8 cellular contexts compared by ENCODE assay signal in the genomic region with DNA sequence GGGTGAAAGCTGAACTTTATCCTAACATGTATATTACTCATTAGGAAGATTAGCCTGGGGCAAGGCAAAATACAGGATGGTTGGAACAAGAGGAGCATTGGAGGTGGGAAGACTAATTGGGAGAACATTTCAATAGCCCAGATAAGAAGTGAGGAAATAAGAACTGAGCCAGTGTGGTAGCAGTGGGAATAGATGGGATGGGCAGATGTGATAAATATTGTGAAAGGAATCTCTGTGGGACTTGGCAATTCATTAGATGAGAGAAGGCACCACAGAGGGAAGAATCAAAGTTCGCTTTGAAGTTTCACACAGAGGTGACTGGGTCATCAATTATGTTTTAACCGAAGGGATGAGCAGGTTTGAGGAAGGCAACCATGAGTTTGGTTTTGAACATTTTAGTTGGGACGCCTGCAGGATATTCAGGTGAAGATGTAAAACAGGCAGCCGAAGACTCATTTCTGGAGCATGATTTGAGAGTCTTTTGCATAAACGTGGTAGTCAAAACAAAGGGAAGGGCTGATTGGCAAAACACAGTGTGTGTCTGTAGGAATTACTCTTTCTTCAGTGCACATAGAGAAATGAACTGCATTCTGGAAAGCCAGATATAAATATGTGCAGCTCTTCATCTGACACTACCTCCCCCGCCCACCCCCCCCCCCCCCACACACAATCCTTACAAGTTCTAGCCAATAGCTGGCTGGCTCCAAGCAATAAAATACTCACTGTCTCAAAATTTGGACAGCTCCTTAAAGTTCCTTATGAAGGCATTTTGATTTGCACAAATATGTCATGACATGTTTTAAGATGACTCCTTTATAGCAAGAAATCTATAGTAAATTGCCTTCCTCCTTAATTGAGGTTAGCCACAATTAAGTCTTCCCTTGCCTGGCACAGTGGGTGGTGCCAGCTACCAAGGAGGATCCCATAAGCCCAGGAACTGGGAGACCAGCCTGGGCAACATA. TPM values are rescaled to one million over a fixed set of nuclear protein-coding genes. Genes with fewer than 3 reads are reported as not detected.
DNase-seq lines count a peak whose midpoint lies in the region; ATAC-seq and TF ChIP-seq lines count a peak whose summit lies in the region.

No MANE protein-coding gene starts in this region.

- peak; percentile 49 to 53 for DNase-seq in activated T-cell treated with anti-CD3 and anti-CD28 coated beads, Interleukin-2, amount 50 U/mL, for 72 hours
- no peak for DNase-seq in activated T-cell treated with anti-CD3 and anti-CD28 coated beads, Interleukin-2, amount 50 U/mL, for 48 hours
- peak; percentile 33 for DNase-seq in MM.1S
- DNase-seq in brain microvascular endothelial cell: peak; percentile 26
- DNase-seq in mesenteric fat pad (ENCODE audit: low spot score): no peak

- H3K4me3 ChIP-seq in MM.1S (ENCODE audit: low read length) (peak overlapping the region; percentile 59), brain microvascular endothelial cell (ENCODE audit: low read depth, low read length) (peak overlapping the region; percentile 73)

- TF ChIP-seq CTCF in MM.1S (IDR thresholded peaks at IDR 0.05; ENCODE audit: low read length) (no peak), brain microvascular endothelial cell (IDR thresholded peaks at IDR 0.05; ENCODE audit: low read depth, low read length, missing control alignments) (no peak), nephron (IDR thresholded peaks at IDR 0.05; ENCODE audit: unreplicated experiment in 3 of 3) (no peak)

- H3K27me3 ChIP-seq in MM.1S (replicated peaks; ENCODE audit: insufficient read depth, low read length) (no peaks in the 10 kb centered on the region), brain microvascular endothelial cell (replicated peaks) (no peaks in the 10 kb centered on the region)

- H3K4me1 ChIP-seq in MM.1S (ENCODE audit: low read length): peaks cover 8% of the 10 kb centered on the region

- no peaks in the 10 kb centered on the region for H3K9me3 ChIP-seq in MM.1S (replicated peaks; ENCODE audit: insufficient read depth, low read length)

- H3K9ac ChIP-seq in MM.1S (ENCODE audit: low read length): peak overlapping the region; percentile 53; the same call in 1 of the 2 replicates

- H3K27ac ChIP-seq in MM.1S (ENCODE audit: low read length): peak overlapping the region; percentile 26; the same call in 1 of the 2 replicates
- peak overlapping the region; percentile 99 for H3K27ac ChIP-seq in brain microvascular endothelial cell

- peaks cover 76% of the 10 kb centered on the region for H3K4me1 Mint-ChIP-seq in activated T-cell treated with anti-CD3 and anti-CD28 coated beads, Interleukin-2, amount 50 U/mL, for 72 hours (ENCODE audit: low read depth)
- H3K4me1 Mint-ChIP-seq in nephron: peaks cover 36% of the 10 kb centered on the region

- H3K4me2 ChIP-seq in MM.1S (ENCODE audit: low read depth, low read length): peak overlapping the region; percentile 76

- H3K36me3 Mint-ChIP-seq in activated T-cell treated with anti-CD3 and anti-CD28 coated beads, Interleukin-2, amount 50 U/mL, for 72 hours (ENCODE audit: insufficient read depth in 2 of 2): peaks cover 4 to 11% of the 10 kb centered on the region in 2 donors
- no peaks in the 10 kb centered on the region for H3K36me3 Mint-ChIP-seq in nephron (ENCODE audit: low read depth)

- peaks cover 28% of the 10 kb centered on the region for H3F3A ChIP-seq in MM.1S (ENCODE audit: insufficient read depth, low read length)

- H3K27me3 Mint-ChIP-seq in activated T-cell treated with anti-CD3 and anti-CD28 coated beads, Interleukin-2, amount 50 U/mL, for 72 hours (ENCODE audit: low read depth): peaks cover 41% of the 10 kb centered on the region
- peaks cover 25% of the 10 kb centered on the region for H3K27me3 Mint-ChIP-seq in nephron (ENCODE audit: low read depth)

- H2AFZ ChIP-seq in MM.1S (ENCODE audit: low read length): no peak overlapping the region

- in situ Hi-C loops in brain microvascular endothelial cell (cut with HindIII; ENCODE audit: low pct_ligation_motif_present, low sequenced_read_pairs): no loop called here

- H3K27ac Mint-ChIP-seq in activated T-cell treated with anti-CD3 and anti-CD28 coated beads, Interleukin-2, amount 50 U/mL, for 72 hours: peak overlapping the region; percentile 69
- peak overlapping the region; percentile 92 to 98 (median 95) for H3K27ac Mint-ChIP-seq in nephron

- no peaks in the 10 kb centered on the region for H3K9me2 ChIP-seq in MM.1S (replicated peaks; ENCODE audit: insufficient read depth, low read length)

- peak overlapping the region; percentile 71 to 88 for H3K4me3 Mint-ChIP-seq in activated T-cell treated with anti-CD3 and anti-CD28 coated beads, Interleukin-2, amount 50 U/mL, for 72 hours
- H3K4me3 Mint-ChIP-seq in nephron: peak overlapping the region; percentile 90 to 98 (median 92)

- H3K9me3 Mint-ChIP-seq in activated T-cell treated with anti-CD3 and anti-CD28 coated beads, Interleukin-2, amount 50 U/mL, for 72 hours: no peaks in the 10 kb centered on the region
- no peaks in the 10 kb centered on the region for H3K9me3 Mint-ChIP-seq in nephron

- H3K36me3 ChIP-seq in MM.1S (replicated peaks; ENCODE audit: insufficient read depth, low read length) (no peaks in the 10 kb centered on the region; the same call in 1 of the 2 replicates), brain microvascular endothelial cell (replicated peaks) (no peaks in the 10 kb centered on the region)

- peaks cover 9% of the 10 kb centered on the region; the same call in 1 of the 2 replicates for H4K20me1 ChIP-seq in MM.1S (ENCODE audit: insufficient read depth, low read length)

- peak; percentile 8 to 11 for ATAC-seq in activated T-cell treated with anti-CD3 and anti-CD28 coated beads, Interleukin-2, amount 50 U/mL, for 72 hours (replicated peaks in 1 of 2)
- ATAC-seq in GM19035 (IDR thresholded peaks at IDR 0.05; ENCODE audit: unreplicated experiment) (no peak), HG03095 (IDR thresholded peaks at IDR 0.05; ENCODE audit: unreplicated experiment) (no peak)

- H3K79me2 ChIP-seq in MM.1S (ENCODE audit: low read length): peaks cover 52% of the 10 kb centered on the region

RNA-seq across cellular contexts. Expression of gene SLC1A4, which starts 1.9 kb away (rescaled TPM):
- total RNA-seq in activated T-cell treated with anti-CD3 and anti-CD28 coated beads, Interleukin-2, amount 50 U/mL, for 72 hours: 10 to 100 TPM; 41.6 to 45.3 TPM
- 6.8 TPM for total RNA-seq in mesenteric fat pad

Comparison
In these comparisons a context has a peak if more than half of its experiments do, and no peak if none do; other contexts are left out.
1. DNase-seq: peak in activated T-cell treated with anti-CD3 and anti-CD28 coated beads, Interleukin-2, amount 50 U/mL, for 72 hours (2 of 2), MM.1S (single experiment) and brain microvascular endothelial cell (single experiment); none in activated T-cell treated with anti-CD3 and anti-CD28 coated beads, Interleukin-2, amount 50 U/mL, for 48 hours (0 of 2) and mesenteric fat pad (single experiment).
2. ATAC-seq: peak in activated T-cell treated with anti-CD3 and anti-CD28 coated beads, Interleukin-2, amount 50 U/mL, for 72 hours (2 of 2); none in GM19035 (single experiment) and HG03095 (single experiment).